30 cellular contexts compared by ENCODE assay signal in genomic region chr3:65660000-65660598, GRCh38.
"Had no signal": no experiment of that assay in that cellular context is flagged by ENCODE, and none has a peak within 500 bp of the region (broad histone marks: within the 10 kb centered on the region; RNA-seq: fewer than 3 reads in every experiment).

No MANE protein-coding gene starts in this region.

- H3K36me3 Mint-ChIP-seq: immature natural killer cell; neural progenitor cell; stimulated activated memory B cell treated with anti-CD40 and anti-IgM and Interleukin-4, amounts not matched to agents 10 μg/mL and 1 μg/mL and 100 μg/mL, for 72 hours; type B pancreatic cell had no signal

- H3K27ac Mint-ChIP-seq: immature natural killer cell; neural progenitor cell; progenitor cell of endocrine pancreas; stimulated activated memory B cell treated with anti-CD40 and anti-IgM and Interleukin-4, amounts not matched to agents 10 μg/mL and 1 μg/mL and 100 μg/mL, for 72 hours; stimulated activated naive CD8-positive, alpha-beta T cell treated with anti-CD3 and anti-CD28 coated beads, Interleukin-15, amount 100 ng/mL, for 72 hours; type B pancreatic cell had no signal

- H3K4me1 Mint-ChIP-seq: immature natural killer cell; naive thymus-derived CD8-positive, alpha-beta T cell; stimulated activated memory B cell treated with anti-CD40 and anti-IgM and Interleukin-4, amounts not matched to agents 10 μg/mL and 1 μg/mL and 100 μg/mL, for 72 hours; stimulated activated naive CD8-positive, alpha-beta T cell treated with anti-CD3 and anti-CD28 coated beads, Interleukin-15, amount 100 ng/mL, for 72 hours had no signal

- ATAC-seq: left ventricle myocardium superior; lower lobe of right lung; naive thymus-derived CD8-positive, alpha-beta T cell; right cardiac atrium; stimulated activated memory B cell treated with anti-CD40 and anti-IgM and Interleukin-4, amounts not matched to agents 10 μg/mL and 1 μg/mL and 100 μg/mL, for 72 hours; stimulated activated naive CD8-positive, alpha-beta T cell treated with anti-CD3 and anti-CD28 coated beads, Interleukin-15, amount 100 ng/mL, for 72 hours had no signal

- H3K4me2 ChIP-seq: neural progenitor cell had no signal

- H3K4me3 Mint-ChIP-seq: immature natural killer cell; naive thymus-derived CD8-positive, alpha-beta T cell; nephron progenitor cell; neural progenitor cell; stimulated activated memory B cell treated with anti-CD40 and anti-IgM and Interleukin-4, amounts not matched to agents 10 μg/mL and 1 μg/mL and 100 μg/mL, for 72 hours; stimulated activated naive CD8-positive, alpha-beta T cell treated with anti-CD3 and anti-CD28 coated beads, Interleukin-15, amount 100 ng/mL, for 72 hours; type B pancreatic cell had no signal

- H3K4me3 ChIP-seq: lower lobe of right lung, neural progenitor cell, ovary, sigmoid colon, tibial nerve, vagina had no signal

- DNase-seq: hypothalamus; immature natural killer cell; kidney; left ventricle myocardium superior; lower lobe of right lung; mammary epithelial cell; mesenchymal stem cell; naive thymus-derived CD8-positive, alpha-beta T cell; nephron progenitor cell; occipital lobe; ovary; retina; right cardiac atrium; sigmoid colon; small intestine; stimulated activated CD4-positive, alpha-beta T cell treated with anti-CD3 and anti-CD28 coated beads, Interleukin-1b, Interleukin-23, amount 100 ng/mL, for 48 hours; stimulated activated CD4-positive, alpha-beta T cell treated with anti-CD3 and anti-CD28 coated beads, Interleukin-2, amount 100 ng/mL, for 48 hours; stimulated activated CD4-positive, alpha-beta T cell treated with anti-CD3 and anti-CD28 coated beads, Interleukin-4, amount 100 ng/mL, for 4 hours; stimulated activated CD8-positive, alpha-beta memory T cell treated with anti-CD3 and anti-CD28 coated beads, Interleukin-4, amount 100 ng/mL, for 48 hours; stimulated activated naive CD4-positive, alpha-beta T cell treated with Interleukin-2 at 50 U/mL for 16 hours; stimulated activated naive CD8-positive, alpha-beta T cell treated with anti-CD3 and anti-CD28 coated beads, Interleukin-15, amount 100 ng/mL, for 72 hours; substantia nigra had no signal

- H3K27me3 Mint-ChIP-seq: progenitor cell of endocrine pancreas; stimulated activated memory B cell treated with anti-CD40 and anti-IgM and Interleukin-4, amounts not matched to agents 10 μg/mL and 1 μg/mL and 100 μg/mL, for 72 hours; stimulated activated naive CD8-positive, alpha-beta T cell treated with anti-CD3 and anti-CD28 coated beads, Interleukin-15, amount 100 ng/mL, for 72 hours; type B pancreatic cell had no signal

- H3K27ac ChIP-seq: lower lobe of right lung, neural progenitor cell, neutrophil, ovary, sigmoid colon, tibial nerve, vagina had no signal

- H3K36me3 ChIP-seq: lower lobe of right lung, neural progenitor cell, neutrophil, ovary, sigmoid colon, tibial nerve, vagina had no signal

- H3K9me3 Mint-ChIP-seq: nephron progenitor cell; neural progenitor cell; stimulated activated naive CD8-positive, alpha-beta T cell treated with anti-CD3 and anti-CD28 coated beads, Interleukin-15, amount 100 ng/mL, for 72 hours; type B pancreatic cell had no signal

- H3K27me3 ChIP-seq: neural progenitor cell, neutrophil, ovary, sigmoid colon, tibial nerve, vagina had no signal

- H2AFZ ChIP-seq: neural progenitor cell had no signal

- H3K9me3 ChIP-seq: lower lobe of right lung, neutrophil, ovary, sigmoid colon, tibial nerve, vagina had no signal

- FAIRE-seq: islet of Langerhans, kidney, small intestine had no signal

- H3K4me1 ChIP-seq: lower lobe of right lung, neural progenitor cell, sigmoid colon, vagina had no signal

- H3K9ac ChIP-seq: neural progenitor cell had no signal
